Comparison of ENCODE assay signal across 8 cellular contexts in the genomic region with DNA sequence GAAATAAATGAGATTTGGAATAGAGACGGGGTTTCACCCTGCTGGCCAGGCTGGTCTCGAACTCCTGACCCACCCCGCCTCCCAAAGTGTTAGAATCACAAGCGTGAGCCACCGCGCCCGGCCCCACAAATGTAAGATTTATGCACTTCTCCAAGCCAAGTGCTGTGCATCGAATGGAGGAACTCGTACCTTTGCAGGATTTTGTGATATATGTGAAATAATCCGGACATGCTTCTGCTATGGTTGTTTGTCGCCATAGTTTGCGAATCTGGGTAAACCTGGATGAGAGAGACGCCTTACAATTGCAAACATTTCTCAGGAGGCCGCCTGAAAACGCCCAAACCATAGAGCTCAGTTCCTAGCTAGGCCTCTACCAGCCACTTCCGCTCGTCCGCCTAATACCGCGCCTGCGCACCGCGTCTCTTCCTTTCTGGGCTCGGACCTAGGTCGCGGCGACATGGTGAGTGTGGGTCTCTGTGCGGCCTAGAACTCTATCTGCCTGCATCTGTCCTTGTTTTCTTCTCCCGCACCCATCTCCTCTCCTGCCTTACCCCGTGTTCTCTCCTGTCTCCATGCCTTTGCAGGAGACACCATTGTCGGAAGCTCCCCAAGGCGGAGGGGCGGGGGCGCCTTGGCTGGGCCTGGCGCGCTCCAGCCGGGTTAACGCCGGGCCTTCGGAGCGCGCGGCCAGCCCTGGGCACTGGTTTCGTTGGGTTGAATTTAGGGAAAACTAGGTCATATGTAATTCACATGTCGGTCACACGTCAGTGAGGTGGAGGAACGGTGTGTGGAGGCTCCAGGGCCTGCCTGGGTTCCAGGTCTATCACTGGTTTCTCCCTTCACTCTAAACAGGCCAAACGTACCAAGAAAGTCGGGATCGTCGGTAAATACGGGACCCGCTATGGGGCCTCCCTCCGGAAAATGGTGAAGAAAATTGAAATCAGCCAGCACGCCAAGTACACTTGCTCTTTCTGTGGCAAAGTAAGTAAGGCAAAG. TPM values are rescaled to one million over a fixed set of nuclear protein-coding genes. Genes with fewer than 3 reads are reported as not detected.
A peak's percentile ranks its signal among the peaks of the same experiment; 100 is the strongest.
DNase-seq lines count a peak whose midpoint lies in the region; ATAC-seq and TF ChIP-seq lines count a peak whose summit lies in the region.

A gene (plus strand): TSS at position 427 of the 996 bp plus-strand sequence. CDS start 31 bp downstream, at position 458.

- H3K27ac Mint-ChIP-seq in chondrocyte (ENCODE audit: unreplicated experiment): peak within 1 kb of the TSS; percentile 85

- ATAC-seq in HG03439 (IDR thresholded peaks at IDR 0.05; ENCODE audit: unreplicated experiment): peak; percentile 92

- DNase-seq in AML-193 (lab: John Stamatoyannopoulos, UW) (peak; percentile 92), NCI-H510A treated with DMSO at 0.1 percent for 48 hours (lab: John Stamatoyannopoulos, UW) (peak; percentile 97), chondrocyte (ENCODE audit: low spot score) (peak; percentile 97), kidney epithelial cell (ENCODE audit: low read depth) (peak; percentile 87)
- DNase-seq in activated CD4-positive, alpha-beta T cell treated with anti-CD3 and anti-CD28 coated beads for 24 hours (ENCODE audit: low read depth in 2 of 2): peak; percentile 83 to 85
- DNase-seq in stimulated activated CD4-positive, alpha-beta T cell treated with anti-CD3 and anti-CD28 coated beads, Interleukin-15, amount 100 ng/mL, for 48 hours (ENCODE audit: low read depth in 2 of 2): peak; percentile 88

- H3K4me3 ChIP-seq in kidney epithelial cell (ENCODE audit: low read depth, low read length): peak within 1 kb of the TSS; percentile 76

- TF ChIP-seq POLR2A in GM19193 (IDR thresholded peaks at IDR 0.05; ENCODE audit: extremely low read depth, insufficient read depth, insufficient read length): peak; percentile 99

- no peaks in the 10 kb centered on the region for H3K27me3 Mint-ChIP-seq in chondrocyte (ENCODE audit: low read depth)

- peaks cover 74% of the 10 kb centered on the region for H3K4me1 Mint-ChIP-seq in chondrocyte (ENCODE audit: low read depth)

- no peak for TF ChIP-seq CTCF in chondrocyte (IDR thresholded peaks at IDR 0.05)
- TF ChIP-seq CTCF in kidney epithelial cell (IDR thresholded peaks at IDR 0.05; ENCODE audit: insufficient read depth, low read length, poor library complexity, severe bottlenecking): no peak

- H3K36me3 Mint-ChIP-seq in chondrocyte (ENCODE audit: low read depth): peaks cover 36% of the 10 kb centered on the region

- no peaks in the 10 kb centered on the region for H3K27me3 ChIP-seq in kidney epithelial cell (ENCODE audit: control insufficient read depth, insufficient read depth, low read length)

- peak within 1 kb of the TSS; percentile 86 for H3K4me3 Mint-ChIP-seq in chondrocyte (ENCODE audit: unreplicated experiment)

- H3K36me3 ChIP-seq in kidney epithelial cell (ENCODE audit: control insufficient read depth, insufficient read depth, low read length): peaks cover 2% of the 10 kb centered on the region

- H3K9me3 Mint-ChIP-seq in chondrocyte (ENCODE audit: low read depth): no peaks in the 10 kb centered on the region

RNA-seq across cellular contexts. Expression of the gene that starts here (rescaled TPM):
- total RNA-seq in chondrocyte (2,015 to 2,317 TPM (median 2,049 TPM) in 3 replicates), kidney epithelial cell (2,564 and 2,634 TPM in 2 replicates)

Comparison
In these comparisons a context has a peak if more than half of its experiments do, and no peak if none do; other contexts are left out.
1. Peak in every context shown above with its lines: DNase-seq, ATAC-seq and H3K4me3 ChIP-seq.